In genomic region chr17:27430383-27430840, GRCh38 we compare ENCODE assay signal across 15 cellular contexts. TPM values are rescaled to one million over a fixed set of nuclear protein-coding genes. Genes with fewer than 3 reads are reported as not detected.
DNase-seq lines count a peak whose midpoint lies in the region; ATAC-seq, FAIRE-seq and TF ChIP-seq lines count a peak whose summit lies in the region.
"Had no signal": no experiment of that assay in that cellular context is flagged by ENCODE, and none has a peak within 500 bp of the region (broad histone marks: within the 10 kb centered on the region; RNA-seq: fewer than 3 reads in every experiment).

No MANE protein-coding gene starts in this region.

- H2BK120ac ChIP-seq in IMR-90 (ENCODE audit: low read depth, low read length) (0 out of 2 replicates have a peak overlapping the region, but pooled peaks have one; percentile 85), neuronal stem cell (ENCODE audit: low read depth, low read length) (no peak overlapping the region)

- TF ChIP-seq CTCF in A549 (IDR thresholded peaks at IDR 0.05): no peak
- no peak for TF ChIP-seq CTCF in IMR-90 (conservative IDR thresholded peaks at IDR 0.05; ENCODE audit: low read depth, low read length)
- no peak for TF ChIP-seq CTCF in upper lobe of right lung (IDR thresholded peaks at IDR 0.05)
- TF ChIP-seq CTCF in foreskin fibroblast (IDR thresholded peaks at IDR 0.05; ENCODE audit: low read depth, low read length): no peak

- H3K79me1 ChIP-seq in IMR-90 (ENCODE audit: low read depth in 1 of 2, low read length in 2 of 2) (no peaks in the 10 kb centered on the region), neuronal stem cell (ENCODE audit: low read depth, low read length) (peaks cover 1% of the 10 kb centered on the region)

- H2BK5ac ChIP-seq in IMR-90 (ENCODE audit: low read depth, low read length, poor library complexity, severe bottlenecking) (no peak overlapping the region), neuronal stem cell (ENCODE audit: low read length) (no peak overlapping the region)

- H3K14ac ChIP-seq in IMR-90 (replicated peaks; ENCODE audit: low read depth, low read length): no peak overlapping the region
- H3K14ac ChIP-seq in neuronal stem cell (ENCODE audit: low read length): peak overlapping the region; percentile 38

- no peak overlapping the region for H4K8ac ChIP-seq in IMR-90 (ENCODE audit: low read depth in 2 of 2, low read length in 2 of 2)
- no peak overlapping the region for H4K8ac ChIP-seq in neuronal stem cell (ENCODE audit: low read depth, low read length)

- H2AK9ac ChIP-seq in IMR-90 (replicated peaks; ENCODE audit: low read depth, low read length, poor library complexity): no peak overlapping the region

- H4K91ac ChIP-seq in IMR-90 (ENCODE audit: insufficient read depth, low read depth, low read length) (no peak overlapping the region; the same call in 1 of the 2 replicates), neuronal stem cell (ENCODE audit: low read depth, low read length, poor library complexity) (no peak overlapping the region)

- no TSS peak for BruUV-seq in IMR-90 (replicated peaks; lab: Mats Ljungman, UMichigan)

- H3K9me1 ChIP-seq in IMR-90 (ENCODE audit: insufficient read depth, low read length): no peaks in the 10 kb centered on the region

- H3K9ac ChIP-seq in IMR-90 (ENCODE audit: low read depth, low read length): no peak overlapping the region
- H3K9ac ChIP-seq in neuronal stem cell (ENCODE audit: low read depth, low read length, poor library complexity): no peak overlapping the region

- H2AK5ac ChIP-seq in IMR-90 (ENCODE audit: low read depth, low read length): peak overlapping the region; percentile 85; the same call in 1 of the 2 replicates
- peak overlapping the region; percentile 95 for H2AK5ac ChIP-seq in neuronal stem cell (ENCODE audit: low read depth, low read length)

- CTCF ChIA-PET in A549 (lab: Yijun Ruan, JAX) (interaction anchor here (0.6 to 4.7 kb wide), 33 partner anchors 10 to 1449 kb away, joined by 3 to 36 read pairs (median 6); partner anchors contain the start of gene KSR1), IMR-90 (lab: Yijun Ruan, JAX) (interaction anchor here (1.1 kb wide), 1 partner anchor 169 kb away, joined by 4 read pairs; no protein-coding TSS in a partner anchor)

- H2AFZ ChIP-seq in IMR-90 (replicated peaks; ENCODE audit: low read length, poor library complexity): no peak overlapping the region
- H2AFZ ChIP-seq in neuronal stem cell (ENCODE audit: low read length): no peak overlapping the region

- H3K23ac ChIP-seq in IMR-90 (ENCODE audit: low read depth, low read length) (no peak overlapping the region), neuronal stem cell (ENCODE audit: low read depth, low read length, poor library complexity) (no peak overlapping the region)

- H3K4me3 ChIP-seq in A549 (no peak overlapping the region), IMR-90 (ENCODE audit: insufficient read depth, low read depth, low read length) (no peak overlapping the region), neuronal stem cell (ENCODE audit: low read length in 2 of 2) (no peak overlapping the region), upper lobe of right lung (no peak overlapping the region), foreskin fibroblast (ENCODE audit: low read depth in 1 of 2, low read length in 2 of 2) (no peak overlapping the region)
- H3K4me3 ChIP-seq: GM23338, HAP-1 had no signal

- TF ChIP-seq EP300 in A549 (IDR thresholded peaks at IDR 0.05): no peak

- H3K27ac ChIP-seq in A549: 0 out of 6 replicates have a peak overlapping the region, but pooled peaks of 1 of the 2 experiments have one; percentile 36
- no peak overlapping the region for H3K27ac ChIP-seq in IMR-90 (ENCODE audit: insufficient read depth, low read length)
- H3K27ac ChIP-seq in neuronal stem cell (replicated peaks; ENCODE audit: low read length): no peak overlapping the region
- no peak overlapping the region for H3K27ac ChIP-seq in upper lobe of right lung

- H2BK15ac ChIP-seq in IMR-90 (ENCODE audit: low read depth, low read length) (no peak overlapping the region; the same call in 2 of the 3 replicates), neuronal stem cell (ENCODE audit: low read length) (no peak overlapping the region)

- H3K36me3 ChIP-seq in IMR-90 (ENCODE audit: control insufficient read depth, insufficient read depth, low read length) (no peaks in the 10 kb centered on the region), neuronal stem cell (replicated peaks in 1 of 2; ENCODE audit: control insufficient read depth in 2 of 2, insufficient read depth in 2 of 2, low read length in 2 of 2) (no peaks in the 10 kb centered on the region), upper lobe of right lung (no peaks in the 10 kb centered on the region)
- H3K36me3 ChIP-seq: HAP-1 had no signal

- peak; percentile 35 to 36; a peak in 3 of 6 replicates for ATAC-seq in A549
- ATAC-seq in IMR-90 (ENCODE audit: low read depth): no peak
- ATAC-seq in upper lobe of right lung: no peak

- no peak overlapping the region for H2BK12ac ChIP-seq in neuronal stem cell (ENCODE audit: low read length)

- TF ChIP-seq POLR2A in A549 (IDR thresholded peaks at IDR 0.05; ENCODE audit: low read length): no peak
- no peak for TF ChIP-seq POLR2A in IMR-90 (IDR thresholded peaks at IDR 0.05; ENCODE audit: low read depth, low read length)

- 60% methylated on average over 6 of the region's 7 CpGs for WGBS in A549 (ENCODE audit: missing lambda C conversion rate)
- WGBS in IMR-90 (ENCODE audit: extremely low coverage in 2 of 2, insufficient read length in 1 of 2), 2 experiments: 86% methylated on average over 2 of the region's 7 CpGs; no CpG with 5 or more reads in 1 of the 2 experiments
- no CpG with 5 or more reads among the region's 7 CpGs for WGBS in neuronal stem cell (ENCODE audit: extremely low coverage in 2 of 2, insufficient read length in 2 of 2, insufficient replicate concordance in 1 of 2), 2 donors

- no peak overlapping the region for H3K4ac ChIP-seq in IMR-90 (ENCODE audit: low read depth, low read length)
- H3K4ac ChIP-seq in neuronal stem cell (ENCODE audit: low read length): peak overlapping the region; percentile 37

- H4K5ac ChIP-seq in IMR-90 (ENCODE audit: low read depth, low read length): no peak overlapping the region

- no peak for TF ChIP-seq RAD21 in A549 (conservative IDR thresholded peaks at IDR 0.05 in 1 of 2, IDR thresholded peaks at IDR 0.05 in 1 of 2)
- TF ChIP-seq RAD21 in IMR-90 (IDR thresholded peaks at IDR 0.05; ENCODE audit: low read length): no peak

- H3K4me1 ChIP-seq in A549 (no peaks in the 10 kb centered on the region), IMR-90 (ENCODE audit: control insufficient read depth, insufficient read depth, low read length) (peaks cover 6% of the 10 kb centered on the region), neuronal stem cell (ENCODE audit: control insufficient read depth in 2 of 2, insufficient read depth in 1 of 2, low read depth in 1 of 2, low read length in 2 of 2) (no peaks in the 10 kb centered on the region), upper lobe of right lung (no peaks in the 10 kb centered on the region)
- H3K4me1 ChIP-seq: HAP-1 had no signal

- H2BK20ac ChIP-seq in IMR-90 (ENCODE audit: low read depth, low read length): no peak overlapping the region

- H4K20me1 ChIP-seq in IMR-90 (ENCODE audit: insufficient read depth, low read length): no peaks in the 10 kb centered on the region

- intact Hi-C loops in IMR-90 (cut with micrococcal nuclease): loop anchor here (2.0 to 5.0 kb wide), 2 partner anchors 78 to 184 kb away; no protein-coding TSS in a partner anchor
- intact Hi-C loops in upper lobe of right lung (cut with DNase I): no loop called here

- H3K9me3 ChIP-seq in A549 (no peaks in the 10 kb centered on the region; the same call in 2 of the 3 replicates), IMR-90 (ENCODE audit: control insufficient read depth, insufficient read depth, low read length) (no peaks in the 10 kb centered on the region), neuronal stem cell (replicated peaks in 1 of 2; ENCODE audit: control insufficient read depth in 2 of 2, insufficient read depth in 1 of 2, low read depth in 1 of 2, low read length in 2 of 2) (no peaks in the 10 kb centered on the region), upper lobe of right lung (no peaks in the 10 kb centered on the region)
- H3K9me3 ChIP-seq: HAP-1 had no signal

- H3K18ac ChIP-seq in IMR-90 (ENCODE audit: low read depth, low read length): no peak overlapping the region
- peak overlapping the region; percentile 71 for H3K18ac ChIP-seq in neuronal stem cell (ENCODE audit: low read length)

- FAIRE-seq in A549 (lab: Jason Lieb, UNC): no peak
- FAIRE-seq: GM12891, GM18507, H54 had no signal

- DNase-seq in A549 (ENCODE audit: low read depth in 1 of 2, low spot score in 1 of 2): no peak
- DNase-seq in IMR-90: no peak
- no peak for DNase-seq in neuronal stem cell (ENCODE audit: low spot score)
- peak; percentile 56 for DNase-seq in upper lobe of right lung
- DNase-seq in ecto neural progenitor cell (ENCODE audit: low spot score): no peak
- DNase-seq in foreskin fibroblast: no peak
- DNase-seq in amygdala (lab: John Stamatoyannopoulos, UW): no peak
- DNase-seq: CD4-positive, alpha-beta memory T cell; DMS79 treated with DMSO at 0.1 percent for 48 hours; GF-D8 had no signal

- dilution Hi-C loops in IMR-90 (cut with HindIII; ENCODE audit: low sequenced_read_pairs, unreplicated experiment): no loop called here

- no peak overlapping the region for H3K56ac ChIP-seq in IMR-90 (ENCODE audit: extremely low read depth, insufficient read depth, low read length)

- H3K4me2 ChIP-seq in A549 (no peak overlapping the region), IMR-90 (ENCODE audit: low read depth, low read length) (no peak overlapping the region), neuronal stem cell (ENCODE audit: insufficient read depth, low read length, poor library complexity, severe bottlenecking) (no peak overlapping the region)
- H3K4me2 ChIP-seq: GM23338 had no signal

- in situ Hi-C loops in IMR-90 (cut with MboI; ENCODE audit: low sequenced_read_pairs): loop anchor here (25.0 kb wide), 1 partner anchor 193 kb away; no protein-coding TSS in a partner anchor

- no peaks in the 10 kb centered on the region for H3K27me3 ChIP-seq in IMR-90 (ENCODE audit: control insufficient read depth, insufficient read depth, low read length)
- peaks cover 0 to 10% (median 0%) of the 10 kb centered on the region in 3 experiments for H3K27me3 ChIP-seq in neuronal stem cell (ENCODE audit: control insufficient read depth in 3 of 3, insufficient read depth in 3 of 3, low read depth in 1 of 3, low read length in 3 of 3)
- no peaks in the 10 kb centered on the region for H3K27me3 ChIP-seq in upper lobe of right lung

- POLR2A ChIA-PET in A549 (lab: Yijun Ruan, JAX) (no interaction called here), IMR-90 (lab: Charles Lee; ENCODE audit: unreplicated experiment) (no interaction called here)

RNA-seq across cellular contexts. Expression of gene KSR1, which starts 25.8 kb away (rescaled TPM):
- polyA plus RNA-seq in A549 (2011; rRNA removed) (13.3 and 23.0 TPM in 2 replicates), A549 (2017; fragmentation: RNase III; extraction: RNeasy Plus Mini Kit Qiagen cat#74134 plus additional on column Dnase treatment) (13.5 to 17.1 TPM (median 14.6 TPM) in 3 replicates), IMR-90 (2012; rRNA removed) (19.5 and 21.9 TPM in 2 replicates)
- polyA plus RNA-seq in A549 (2012; cell fraction: cytosol; rRNA removed): 7.1 and 8.4 TPM in 2 replicates
- polyA plus RNA-seq in A549 (2012; cell fraction: nucleus; rRNA removed): 27.8 and 32.1 TPM in 2 replicates
- 31.5 and 39.6 TPM in 2 replicates for polyA minus RNA-seq in A549 (2011; rRNA and poly(A)+ RNA removed)
- total RNA-seq in IMR-90 (2012; rRNA removed) (8.9 and 12.5 TPM in 2 replicates), upper lobe of right lung (52.5 TPM)
- polyA plus RNA-seq in IMR-90 (2012; cell fraction: cytosol; rRNA removed): 12.2 and 18.8 TPM in 2 replicates
- 83.2 and 123 TPM in 2 replicates for polyA plus RNA-seq in IMR-90 (2012; cell fraction: nucleus; rRNA removed; ENCODE audit: low replicate concordance)
- polyA plus RNA-seq in neuronal stem cell (2013, experiment 1 of 2): 19.3 TPM
- polyA plus RNA-seq in neuronal stem cell (2013, experiment 2 of 2): 19.3 TPM

Comparison
In these comparisons a context has a peak if more than half of its experiments do, and no peak if none do; other contexts are left out.
1. ATAC-seq: peak in A549 (2 of 2); none in IMR-90 (single experiment) and upper lobe of right lung (single experiment).